In genomic region chr16:85017603-85018002, GRCh38 we compare ENCODE assay signal across 20 cellular contexts.
"Had no signal": no experiment of that assay in that cellular context is flagged by ENCODE, and none has a peak within 500 bp of the region (broad histone marks: within the 10 kb centered on the region; RNA-seq: fewer than 3 reads in every experiment).

No MANE protein-coding gene starts in this region.

- H3K36me3 ChIP-seq: ascending aorta, pancreas, thyroid gland, WERI-Rb-1 had no signal

- DNase-seq: activated CD8-positive, alpha-beta memory T cell treated with anti-CD3 and anti-CD28 coated beads for 24 hours; activated effector memory CD4-positive, alpha-beta T cell treated with Interleukin-2 at 50 U/mL for 16 hours; activated naive CD8-positive, alpha-beta T cell treated with anti-CD3 and anti-CD28 coated beads, Interleukin-2, amount 10 ng/mL, durations not matched to agents 7 days and 5 days; caudate nucleus; cortex of kidney; hippocampal formation; naive thymus-derived CD8-positive, alpha-beta T cell; right cardiac atrium; stimulated activated CD4-positive, alpha-beta T cell treated with anti-CD3 and anti-CD28 coated beads, Interleukin-4, amount 100 ng/mL, for 4 hours; substantia nigra; T-helper 17 cell; T1000; thyroid gland; WERI-Rb-1 had no signal

- ATAC-seq: naive thymus-derived CD8-positive, alpha-beta T cell; right cardiac atrium had no signal

- H3K4me1 ChIP-seq: ascending aorta had no signal

- H3K4me1 Mint-ChIP-seq: stimulated activated memory B cell treated with anti-CD40 and anti-IgM and Interleukin-4, amounts not matched to agents 10 μg/mL and 1 μg/mL and 100 μg/mL, for 72 hours had no signal

- H3K9me3 Mint-ChIP-seq: activated naive CD8-positive, alpha-beta T cell treated with anti-CD3 and anti-CD28 coated beads, Interleukin-2, amount 10 ng/mL, durations not matched to agents 7 days and 5 days; naive thymus-derived CD8-positive, alpha-beta T cell; stimulated activated memory B cell treated with anti-CD40 and anti-IgM and Interleukin-4, amounts not matched to agents 10 μg/mL and 1 μg/mL and 100 μg/mL, for 72 hours; stimulated activated naive CD8-positive, alpha-beta T cell treated with anti-CD3 and anti-CD28 coated beads, Interleukin-15, amount 100 ng/mL, for 72 hours had no signal

- H3K27me3 Mint-ChIP-seq: naive thymus-derived CD8-positive, alpha-beta T cell; stimulated activated naive CD8-positive, alpha-beta T cell treated with anti-CD3 and anti-CD28 coated beads, Interleukin-15, amount 100 ng/mL, for 72 hours had no signal

- H3K9me3 ChIP-seq: ascending aorta, pancreas, thyroid gland had no signal

- H3K4me3 ChIP-seq: ascending aorta, pancreas, thyroid gland had no signal

- FAIRE-seq: endothelial cell of umbilical vein, keratinocyte, pancreas had no signal

- H3K27me3 ChIP-seq: ascending aorta, pancreas, thyroid gland had no signal

- H3K27ac Mint-ChIP-seq: activated naive CD8-positive, alpha-beta T cell treated with anti-CD3 and anti-CD28 coated beads, Interleukin-2, amount 10 ng/mL, durations not matched to agents 7 days and 5 days; stimulated activated memory B cell treated with anti-CD40 and anti-IgM and Interleukin-4, amounts not matched to agents 10 μg/mL and 1 μg/mL and 100 μg/mL, for 72 hours; stimulated activated naive CD8-positive, alpha-beta T cell treated with anti-CD3 and anti-CD28 coated beads, Interleukin-15, amount 100 ng/mL, for 72 hours; T-helper 17 cell had no signal

- H3K27ac ChIP-seq: ascending aorta, WERI-Rb-1 had no signal

- H3K4me3 Mint-ChIP-seq: activated naive CD8-positive, alpha-beta T cell treated with anti-CD3 and anti-CD28 coated beads, Interleukin-2, amount 10 ng/mL, durations not matched to agents 7 days and 5 days; stimulated activated memory B cell treated with anti-CD40 and anti-IgM and Interleukin-4, amounts not matched to agents 10 μg/mL and 1 μg/mL and 100 μg/mL, for 72 hours; T-helper 17 cell had no signal

- H3K36me3 Mint-ChIP-seq: activated naive CD8-positive, alpha-beta T cell treated with anti-CD3 and anti-CD28 coated beads, Interleukin-2, amount 10 ng/mL, durations not matched to agents 7 days and 5 days; naive thymus-derived CD8-positive, alpha-beta T cell; stimulated activated memory B cell treated with anti-CD40 and anti-IgM and Interleukin-4, amounts not matched to agents 10 μg/mL and 1 μg/mL and 100 μg/mL, for 72 hours had no signal
